Comparison of ENCODE assay signal across 8 cellular contexts in the genomic region with DNA sequence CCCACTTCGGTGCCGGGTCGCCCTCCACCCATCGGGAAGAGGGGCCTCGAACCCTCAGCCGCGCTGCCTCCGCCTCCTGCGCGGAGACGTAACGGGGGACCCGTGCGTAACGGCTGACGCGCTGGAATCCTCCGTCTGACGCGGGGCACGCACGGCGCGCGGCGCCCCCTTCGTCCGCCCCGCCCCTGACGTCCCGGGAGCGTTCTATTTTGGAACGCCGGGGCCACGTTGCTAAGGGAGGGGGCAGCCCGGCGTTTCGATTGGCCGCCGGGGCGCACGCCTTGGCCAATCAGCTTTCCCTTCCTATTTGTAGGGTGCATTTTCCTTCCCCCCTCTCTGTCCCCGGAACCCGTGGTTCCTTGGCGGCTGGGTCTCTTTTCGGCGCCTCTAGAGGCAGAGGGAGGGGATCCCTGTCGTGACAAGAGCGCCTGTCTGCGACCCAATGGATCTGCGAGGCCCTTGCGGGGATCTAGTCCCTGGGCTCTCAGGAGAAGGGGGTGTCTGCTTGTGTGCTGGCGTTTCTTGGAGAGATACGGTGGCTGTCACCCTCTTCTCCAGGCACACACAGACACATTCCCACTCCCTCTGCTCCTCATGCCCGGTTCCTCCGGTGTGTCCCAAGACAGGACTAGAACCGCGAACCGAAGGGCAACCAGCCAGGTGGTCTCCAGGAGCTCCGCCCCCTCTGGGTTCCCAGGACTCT. TPM values are rescaled to one million over a fixed set of nuclear protein-coding genes. Genes with fewer than 3 reads are reported as not detected.
DNase-seq lines count a peak whose midpoint lies in the region; ATAC-seq, FAIRE-seq and TF ChIP-seq lines count a peak whose summit lies in the region.

No MANE protein-coding gene starts in this region.

- intact Hi-C loops in A673 (cut with micrococcal nuclease; ENCODE audit: unreplicated experiment), result no loop called here
- intact Hi-C loops in spleen (cut with DNase I; ENCODE audit: low total_unique reads), result no loop called here

- no TSS peak for BruUV-seq in A673 (replicated peaks; lab: Mats Ljungman, UMichigan)

- H3K27me3 ChIP-seq in A673 (replicated peaks; ENCODE audit: insufficient read depth, low read depth, low read length, poor library complexity), result no peaks in the 10 kb centered on the region
- H3K27me3 ChIP-seq in bronchial epithelial cell (ENCODE audit: control insufficient read depth, insufficient read depth, low read length), result no peaks in the 10 kb centered on the region
- peaks cover 0 to 60% (median 15%) of the 10 kb centered on the region in 7 donors for H3K27me3 ChIP-seq in spleen (replicated peaks in 1 of 7)

- no peak for TF ChIP-seq CTCF in A673 (conservative IDR thresholded peaks at IDR 0.05; ENCODE audit: low read depth, low read length)
- TF ChIP-seq CTCF in WI38 (IDR thresholded peaks at IDR 0.05; ENCODE audit: low read depth, low read length), result no peak
- no peak for TF ChIP-seq CTCF in bronchial epithelial cell (IDR thresholded peaks at IDR 0.05; ENCODE audit: insufficient read depth, low read length, severe bottlenecking)
- peak in 3 of 11 experiments; percentile 17 to 34 (median 31) for TF ChIP-seq CTCF in spleen (IDR thresholded peaks at IDR 0.05 in 8 of 11, conservative IDR thresholded peaks at IDR 0.05 in 3 of 11)

- H3K36me3 ChIP-seq in A673 (ENCODE audit: insufficient read depth, low read length, poor library complexity, severe bottlenecking) (no peaks in the 10 kb centered on the region), bronchial epithelial cell (ENCODE audit: control insufficient read depth, insufficient read depth, low read length) (peaks cover 3% of the 10 kb centered on the region), spleen (no peaks in the 10 kb centered on the region)

- H3K9me3 ChIP-seq in A673 (ENCODE audit: low read depth, low read length, poor library complexity, severe bottlenecking) (no peaks in the 10 kb centered on the region), spleen (no peaks in the 10 kb centered on the region)

- no peaks in the 10 kb centered on the region for H3K4me1 ChIP-seq in A673 (ENCODE audit: insufficient read depth, low read length, poor library complexity, severe bottlenecking)
- H3K4me1 ChIP-seq in spleen, result peaks cover 24 to 67% (median 47%) of the 10 kb centered on the region in 6 donors

- FAIRE-seq in bronchial epithelial cell (lab: Jason Lieb, UNC), result no peak

- DNase-seq in A673 (ENCODE audit: low spot score) (peak; percentile 98), NCI-H2196 treated with DMSO at 0.1 percent for 48 hours (lab: John Stamatoyannopoulos, UW; ENCODE audit: unreplicated experiment) (peak; percentile 89), bronchial epithelial cell (ENCODE audit: low read depth) (peak; percentile 70), inferior parietal cortex (ENCODE audit: extremely low spot score) (peak; percentile 91), spleen (peak; percentile 97)

- POLR2A ChIA-PET in A673 (lab: Charles Lee; ENCODE audit: low non-redundant PET), result interaction anchor here (2.3 kb wide), 1 partner anchor 30 kb away, joined by 5 read pairs; no protein-coding TSS in a partner anchor

- ATAC-seq in GM18870 (IDR thresholded peaks at IDR 0.05; ENCODE audit: unreplicated experiment), result peak; percentile 53
- ATAC-seq in HG03135 (IDR thresholded peaks at IDR 0.05; ENCODE audit: unreplicated experiment), result peak; percentile 49

- H3K27ac ChIP-seq in A673 (ENCODE audit: low read depth, low read length, poor library complexity, severe bottlenecking) (peak overlapping the region; percentile 91), spleen (peak overlapping the region; percentile 83 to 98 (median 93))

- H3K4me3 ChIP-seq in A673 (ENCODE audit: low read depth, low read length, poor library complexity, severe bottlenecking), result peak overlapping the region; percentile 63
- H3K4me3 ChIP-seq in WI38 (ENCODE audit: low read depth, low read length), result peak overlapping the region; percentile 93
- H3K4me3 ChIP-seq in bronchial epithelial cell (ENCODE audit: low read depth, low read length), result peak overlapping the region; percentile 92
- H3K4me3 ChIP-seq in spleen, result peak overlapping the region; percentile 57 to 81 (median 66)

- WGBS in spleen, 5 donors, result 0 to 1% (median 0%) methylated on average over 22 to 60 of the region's 60 CpGs

- peak in 2 of 3 donors; percentile 36 to 71 for TF ChIP-seq POLR2A in spleen (IDR thresholded peaks at IDR 0.05)

- CTCF ChIA-PET in A673 (lab: Charles Lee), result interaction anchor here (0.6 to 2.1 kb wide), 5 partner anchors 9 to 584 kb away, joined by 3 to 16 read pairs (median 5); no protein-coding TSS in a partner anchor

RNA-seq across cellular contexts. Expression of gene FOSB, which starts 1.5 kb away (rescaled TPM):
- total RNA-seq in A673 (2021) (1.0 and 1.9 TPM in 2 replicates), bronchial epithelial cell (3.6 and 4.2 TPM in 2 replicates), spleen (10 to 100 TPM in 2 of 7 donors, 1 to 10 TPM in 4, under 1 TPM in 1; 0.92 to 41.7 (median 1.6) TPM)
- 1 to 10 TPM in 2 of 3 donors, under 1 TPM in 1; 0.42 to 2.2 (median 1.3) TPM for polyA plus RNA-seq in spleen

RNA-seq across cellular contexts. Expression of gene RTN2, which starts 27.6 kb away (rescaled TPM):
- total RNA-seq in A673 (2021), result 6.6 and 9.1 TPM in 2 replicates
- total RNA-seq in bronchial epithelial cell, result 2.1 and 2.9 TPM in 2 replicates
- 10 to 100 TPM in 6 of 7 donors, 1 to 10 TPM in 1; 9.2 to 22.6 (median 15.1) TPM for total RNA-seq in spleen
- polyA plus RNA-seq in spleen, result 1 to 10 TPM; 4.9 to 7.9 (median 7.6) TPM

RNA-seq across cellular contexts. Expression of gene PPM1N, which starts 29.0 kb away (rescaled TPM):
- total RNA-seq in A673 (2021), result 0.80 and 1.6 TPM in 2 replicates
- 1.4 and 1.6 TPM in 2 replicates for total RNA-seq in bronchial epithelial cell
- 10 to 100 TPM in 2 of 7 donors, 1 to 10 TPM in 5; 6.3 to 21.4 (median 9.6) TPM for total RNA-seq in spleen
- polyA plus RNA-seq in spleen, result 10 to 100 TPM in 2 of 3 donors, 1 to 10 TPM in 1; 9.5 to 13.4 (median 10.7) TPM

RNA-seq across cellular contexts. Expression of gene VASP, which starts 38.0 kb away (rescaled TPM):
- 89.6 and 102 TPM in 2 replicates for total RNA-seq in A673 (2021)
- total RNA-seq in bronchial epithelial cell, result 59.0 and 86.0 TPM in 2 replicates
- total RNA-seq in spleen, result 100 to 1,000 TPM; 146 to 386 (median 221) TPM
- polyA plus RNA-seq in spleen, result 100 to 1,000 TPM; 154 to 210 (median 161) TPM

RNA-seq across cellular contexts. Expression of gene ERCC1, which starts 45.6 kb away (rescaled TPM):
- total RNA-seq in A673 (2021), result 158 and 165 TPM in 2 replicates
- 65.0 and 78.5 TPM in 2 replicates for total RNA-seq in bronchial epithelial cell
- total RNA-seq in spleen, result 10 to 100 TPM; 47.3 to 69.4 (median 59.7) TPM
- polyA plus RNA-seq in spleen, result 10 to 100 TPM; 45.3 to 54.6 (median 50.0) TPM

Comparison
In these comparisons a context has a peak if more than half of its experiments do, and no peak if none do; other contexts are left out.
1. Peak in every context shown above with its lines: DNase-seq, ATAC-seq, H3K4me3 ChIP-seq and H3K27ac ChIP-seq.